In genomic region chr14:80404413-80404812, GRCh38 we compare ENCODE assay signal across 16 cellular contexts.
"Had no signal": no experiment of that assay in that cellular context is flagged by ENCODE, and none has a peak within 500 bp of the region (broad histone marks: within the 10 kb centered on the region; RNA-seq: fewer than 3 reads in every experiment).

No MANE protein-coding gene starts in this region.

- H3K9me3 ChIP-seq: neutrophil, psoas muscle, right lobe of liver, upper lobe of left lung, uterus had no signal

- H3K4me1 ChIP-seq: foreskin keratinocyte, left ventricle myocardium inferior, psoas muscle, right lobe of liver, tibial artery, upper lobe of left lung, uterus had no signal

- DNase-seq: erythroblast; foreskin keratinocyte; immature natural killer cell; left ventricle myocardium inferior; naive thymus-derived CD4-positive, alpha-beta T cell; nephron progenitor cell; psoas muscle; retina; right lobe of liver; stimulated activated CD4-positive, alpha-beta T cell treated with anti-CD3 and anti-CD28 coated beads, Interleukin-4, amount 100 ng/mL, for 1 hour; tibial artery; uterus had no signal

- H3K36me3 ChIP-seq: left ventricle myocardium inferior, neutrophil, right lobe of liver, tibial artery, upper lobe of left lung, uterus had no signal

- H3K27me3 ChIP-seq: foreskin keratinocyte, neutrophil, right lobe of liver, tibial artery, upper lobe of left lung, uterus had no signal

- H3K4me3 ChIP-seq: left ventricle myocardium inferior, lung, psoas muscle, right lobe of liver, tibial artery, upper lobe of left lung, uterus had no signal

- ATAC-seq: foreskin keratinocyte; naive thymus-derived CD4-positive, alpha-beta T cell; psoas muscle; right lobe of liver; stimulated activated memory B cell treated with anti-CD40 and anti-IgM and Interleukin-4, amounts not matched to agents 10 μg/mL and 1 μg/mL and 100 μg/mL, for 72 hours had no signal

- H3K27ac ChIP-seq: foreskin keratinocyte, left ventricle myocardium inferior, neutrophil, psoas muscle, right lobe of liver, tibial artery, upper lobe of left lung, uterus had no signal
